In genomic region chr16:65896448-65897153, GRCh38 we compare ENCODE assay signal across 15 cellular contexts.
DNase-seq lines count a peak whose midpoint lies in the region; ATAC-seq and TF ChIP-seq lines count a peak whose summit lies in the region.
"Had no signal": no experiment of that assay in that cellular context is flagged by ENCODE, and none has a peak within 500 bp of the region (broad histone marks: within the 10 kb centered on the region; RNA-seq: fewer than 3 reads in every experiment).

No MANE protein-coding gene starts in this region.

- no peak overlapping the region for H3K4me3 ChIP-seq in liver (ENCODE audit: low read depth in 1 of 3, low read length in 3 of 3)
- H3K4me3 ChIP-seq: HAP-1 had no signal

- no peak for ATAC-seq in effector memory CD8-positive, alpha-beta T cell (replicated peaks)

- H3K27me3 Mint-ChIP-seq in effector memory CD8-positive, alpha-beta T cell, result no peaks in the 10 kb centered on the region

- no peaks in the 10 kb centered on the region for H3K36me3 ChIP-seq in liver (ENCODE audit: control insufficient read depth in 4 of 4, insufficient read depth in 3 of 4, low read depth in 1 of 4, low read length in 3 of 4)
- H3K36me3 ChIP-seq: HAP-1 had no signal

- H3K4me1 ChIP-seq in liver (ENCODE audit: control insufficient read depth in 4 of 4, insufficient read depth in 4 of 4, low read length in 3 of 4), result peaks cover 3 to 14% (median 14%) of the 10 kb centered on the region in 4 donors
- H3K4me1 ChIP-seq: HAP-1 had no signal

- H3K36me3 Mint-ChIP-seq in effector memory CD8-positive, alpha-beta T cell (ENCODE audit: insufficient read depth), result no peaks in the 10 kb centered on the region
- H3K36me3 Mint-ChIP-seq: CD4-positive, alpha-beta memory T cell had no signal

- peaks cover 0 to 9% of the 10 kb centered on the region in 2 donors for H3K9me3 Mint-ChIP-seq in effector memory CD8-positive, alpha-beta T cell
- H3K9me3 Mint-ChIP-seq: HFFc6 had no signal

- peak overlapping the region in 1 of 2 donors; percentile 28 for H3K9ac ChIP-seq in liver (ENCODE audit: low read depth in 1 of 2, low read length in 2 of 2)

- no peak overlapping the region for H3K27ac Mint-ChIP-seq in effector memory CD8-positive, alpha-beta T cell
- H3K27ac Mint-ChIP-seq: CD4-positive, alpha-beta memory T cell; HFFc6 had no signal

- in situ Hi-C loops in SK-MEL-5 (cut with HindIII; ENCODE audit: low pct_unique_long_range_greater_than_20kb, low sequenced_read_pairs), result no loop called here

- no peaks in the 10 kb centered on the region for H3K4me1 Mint-ChIP-seq in effector memory CD8-positive, alpha-beta T cell (ENCODE audit: low read depth in 2 of 2)
- H3K4me1 Mint-ChIP-seq: CD4-positive, alpha-beta memory T cell had no signal

- H3K9me3 ChIP-seq in liver (ENCODE audit: control insufficient read depth in 4 of 4, low read length in 3 of 4), result no peaks in the 10 kb centered on the region
- H3K9me3 ChIP-seq: HAP-1 had no signal

- peak; percentile 7 to 64 for TF ChIP-seq RAD21 in liver (IDR thresholded peaks at IDR 0.05)

- peak; percentile 10 for DNase-seq in SK-MEL-5 (ENCODE audit: low read depth, low spot score)
- peak; percentile 9 for DNase-seq in foreskin melanocyte
- DNase-seq in GM19238 (ENCODE audit: insufficient read length, low spot score), result no peak
- no peak for DNase-seq in effector memory CD8-positive, alpha-beta T cell
- DNase-seq in activated CD4-positive, alpha-beta T cell treated with anti-CD3 and anti-CD28 coated beads, Interleukin-2, amount 50 U/mL, for 1 hour, result no peak
- DNase-seq: C1 segment of cervical spinal cord; Calu3; CD4-positive, alpha-beta memory T cell; COR-L47; DMS153; DND-41; GOT3; HFFc6 had no signal

- peak overlapping the region; percentile 80 to 96 for H3K27ac ChIP-seq in liver (ENCODE audit: low read depth in 1 of 2, low read length in 2 of 2)

- no peak for TF ChIP-seq CTCF in liver (IDR thresholded peaks at IDR 0.05; ENCODE audit: low read depth, low read length, missing input control)

- H3K27me3 ChIP-seq in liver (ENCODE audit: control insufficient read depth in 4 of 4, insufficient read depth in 4 of 4, low read length in 3 of 4), result no peaks in the 10 kb centered on the region

- no peak overlapping the region for H3K4me3 Mint-ChIP-seq in effector memory CD8-positive, alpha-beta T cell
- H3K4me3 Mint-ChIP-seq: CD4-positive, alpha-beta memory T cell; HFFc6 had no signal

- WGBS in liver, result 34% methylated on average over 6 of the region's 6 CpGs

TF ChIP-seq in liver, 16 proteins besides CTCF, POLR2A, EP300 and RAD21:
- no peak for TF ChIP-seq NR2F2 (IDR thresholded peaks at IDR 0.05)
- peak; percentile 36 to 98 for TF ChIP-seq RXRA (IDR thresholded peaks at IDR 0.05)
- no peak for TF ChIP-seq HNF4G (IDR thresholded peaks at IDR 0.05)
- TF ChIP-seq HNF4A (conservative IDR thresholded peaks at IDR 0.05), result peak; percentile 72 to 99
- TF ChIP-seq EGR1 (IDR thresholded peaks at IDR 0.05; ENCODE audit: low read depth in 2 of 2), result peak in 1 of 2 donors; percentile 70
- TF ChIP-seq FOXA1 (IDR thresholded peaks at IDR 0.05), result peak; percentile 19
- peak; percentile 54 for TF ChIP-seq SP1 (IDR thresholded peaks at IDR 0.05)
- TF ChIP-seq YY1 (IDR thresholded peaks at IDR 0.05), result peak; percentile 74
- TF ChIP-seq TAF1 (conservative IDR thresholded peaks at IDR 0.05), result no peak
- TF ChIP-seq ATF3 (IDR thresholded peaks at IDR 0.05), result no peak
- peak in 1 of 2 donors; percentile 80 for TF ChIP-seq GABPA (IDR thresholded peaks at IDR 0.05 in 1 of 2, conservative IDR thresholded peaks at IDR 0.05 in 1 of 2)
- peak; percentile 93 for TF ChIP-seq MAX (IDR thresholded peaks at IDR 0.05)
- no peak for TF ChIP-seq FOXA2 (IDR thresholded peaks at IDR 0.05)
- TF ChIP-seq JUND (IDR thresholded peaks at IDR 0.05), result peak in 1 of 2 donors; percentile 93
- no peak for TF ChIP-seq REST (IDR thresholded peaks at IDR 0.05)
- peak; percentile 81 for TF ChIP-seq ZBTB33 (IDR thresholded peaks at IDR 0.05)

Comparison
In these comparisons a context has a peak if more than half of its experiments do, and no peak if none do; other contexts are left out.
1. DNase-seq: peak in SK-MEL-5 (single experiment) and foreskin melanocyte (single experiment); none in GM19238 (single experiment), effector memory CD8-positive, alpha-beta T cell (0 of 3) and activated CD4-positive, alpha-beta T cell treated with anti-CD3 and anti-CD28 coated beads, Interleukin-2, amount 50 U/mL, for 1 hour (single experiment).